Comparison of ENCODE assay signal across 10 cellular contexts in the genomic region with DNA sequence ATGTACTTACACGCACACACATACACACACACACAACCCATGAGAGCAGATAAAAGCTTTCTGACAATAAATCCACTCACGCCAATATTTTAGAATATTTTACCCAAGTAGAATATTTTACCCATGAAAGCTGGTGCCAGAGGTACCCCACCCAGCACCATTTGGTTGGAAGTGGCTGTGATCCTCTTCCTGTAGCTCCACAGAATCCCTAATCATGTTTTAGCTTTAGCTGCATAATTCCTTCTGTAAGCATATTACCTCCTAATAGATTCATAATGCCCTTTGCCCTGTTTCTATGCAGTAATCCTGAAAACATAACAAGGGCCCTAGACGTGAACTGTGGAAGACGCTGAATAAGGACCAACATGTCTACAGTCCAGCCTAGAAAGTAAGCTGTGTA.
A peak's percentile ranks its signal among the peaks of the same experiment; 100 is the strongest.
DNase-seq lines count a peak whose midpoint lies in the region; ATAC-seq and TF ChIP-seq lines count a peak whose summit lies in the region.
"Had no signal": no experiment of that assay in that cellular context is flagged by ENCODE, and none has a peak within 500 bp of the region (broad histone marks: within the 10 kb centered on the region; RNA-seq: fewer than 3 reads in every experiment).

No MANE protein-coding gene starts in this region.

- no peaks in the 10 kb centered on the region for H3K27me3 ChIP-seq in WERI-Rb-1 (ENCODE audit: insufficient read depth, low read depth, severe bottlenecking)

- no peaks in the 10 kb centered on the region for H3K27me3 Mint-ChIP-seq in HFFc6 (ENCODE audit: insufficient read depth)
- no peaks in the 10 kb centered on the region for H3K27me3 Mint-ChIP-seq in progenitor cell of endocrine pancreas

- H3K4me3 ChIP-seq in WERI-Rb-1 (ENCODE audit: low read depth, low read length) = no peak overlapping the region

- H3K9me3 ChIP-seq in WERI-Rb-1 (ENCODE audit: severe bottlenecking) = no peaks in the 10 kb centered on the region

- no peak for DNase-seq in HFFc6
- no peak for DNase-seq in WERI-Rb-1
- peak; percentile 22 for DNase-seq in fibroblast of gingiva (ENCODE audit: low read depth)
- DNase-seq in stimulated activated effector memory CD8-positive, alpha-beta T cell treated with anti-CD3 and anti-CD28 coated beads, Interleukin-12 subunit alpha, Interleukin-12 subunit beta, amount 100 ng/mL, for 72 hours (ENCODE audit: low spot score in 2 of 2) = no peak
- DNase-seq in NCI-H526 (lab: John Stamatoyannopoulos, UW) = no peak
- DNase-seq in progenitor cell of endocrine pancreas (ENCODE audit: low spot score, unreplicated experiment) = no peak
- no peak for DNase-seq in NCI-H1417 (lab: John Stamatoyannopoulos, UW)
- DNase-seq: stimulated activated CD4-positive, alpha-beta T cell treated with anti-CD3 and anti-CD28 coated beads, Interleukin-2, amount 100 ng/mL, for 48 hours had no signal

- no peak for ATAC-seq in stimulated activated effector memory CD8-positive, alpha-beta T cell treated with anti-CD3 and anti-CD28 coated beads, Interleukin-12 subunit alpha, Interleukin-12 subunit beta, amount 100 ng/mL, for 72 hours
- no peak for ATAC-seq in GM21576 (IDR thresholded peaks at IDR 0.05; ENCODE audit: unreplicated experiment)

- H3K36me3 ChIP-seq in WERI-Rb-1 = peaks cover under 1% of the 10 kb centered on the region

- TF ChIP-seq CTCF in HFFc6 (IDR thresholded peaks at IDR 0.05) = no peak
- TF ChIP-seq CTCF in WERI-Rb-1 (IDR thresholded peaks at IDR 0.05; ENCODE audit: low read depth, low read length) = no peak
- TF ChIP-seq CTCF in progenitor cell of endocrine pancreas (IDR thresholded peaks at IDR 0.05; ENCODE audit: unreplicated experiment) = no peak

- H3K27ac Mint-ChIP-seq in HFFc6 (peak overlapping the region; percentile 78), progenitor cell of endocrine pancreas (no peak overlapping the region)
- H3K27ac Mint-ChIP-seq in stimulated activated effector memory CD8-positive, alpha-beta T cell treated with anti-CD3 and anti-CD28 coated beads, Interleukin-12 subunit alpha, Interleukin-12 subunit beta, amount 100 ng/mL, for 72 hours = peak overlapping the region; percentile 87

- peaks cover 43% of the 10 kb centered on the region for H3K4me1 Mint-ChIP-seq in HFFc6 (ENCODE audit: low read depth)
- H3K4me1 Mint-ChIP-seq in stimulated activated effector memory CD8-positive, alpha-beta T cell treated with anti-CD3 and anti-CD28 coated beads, Interleukin-12 subunit alpha, Interleukin-12 subunit beta, amount 100 ng/mL, for 72 hours = peaks cover 52% of the 10 kb centered on the region
- peaks cover 13% of the 10 kb centered on the region for H3K4me1 Mint-ChIP-seq in progenitor cell of endocrine pancreas (ENCODE audit: low read depth)

- H3K27ac ChIP-seq in WERI-Rb-1 = peak overlapping the region; percentile 59
- H3K27ac ChIP-seq: KMS-11 had no signal

- H3K4me3 Mint-ChIP-seq in HFFc6 = peak overlapping the region; percentile 51; the same call in 1 of the 2 replicates
- peak overlapping the region; percentile 58 for H3K4me3 Mint-ChIP-seq in stimulated activated effector memory CD8-positive, alpha-beta T cell treated with anti-CD3 and anti-CD28 coated beads, Interleukin-12 subunit alpha, Interleukin-12 subunit beta, amount 100 ng/mL, for 72 hours
- no peak overlapping the region for H3K4me3 Mint-ChIP-seq in progenitor cell of endocrine pancreas (ENCODE audit: low read depth)

- H3K9me3 Mint-ChIP-seq in HFFc6 = no peaks in the 10 kb centered on the region
- no peaks in the 10 kb centered on the region for H3K9me3 Mint-ChIP-seq in stimulated activated effector memory CD8-positive, alpha-beta T cell treated with anti-CD3 and anti-CD28 coated beads, Interleukin-12 subunit alpha, Interleukin-12 subunit beta, amount 100 ng/mL, for 72 hours
- no peaks in the 10 kb centered on the region for H3K9me3 Mint-ChIP-seq in progenitor cell of endocrine pancreas (ENCODE audit: low read depth)

- H3K36me3 Mint-ChIP-seq in HFFc6 (ENCODE audit: low read depth) = no peaks in the 10 kb centered on the region
- H3K36me3 Mint-ChIP-seq in stimulated activated effector memory CD8-positive, alpha-beta T cell treated with anti-CD3 and anti-CD28 coated beads, Interleukin-12 subunit alpha, Interleukin-12 subunit beta, amount 100 ng/mL, for 72 hours = no peaks in the 10 kb centered on the region
- peaks cover 3% of the 10 kb centered on the region for H3K36me3 Mint-ChIP-seq in progenitor cell of endocrine pancreas (ENCODE audit: insufficient read depth)
